ENCODE assay signal across 10 cellular contexts in the genomic region with DNA sequence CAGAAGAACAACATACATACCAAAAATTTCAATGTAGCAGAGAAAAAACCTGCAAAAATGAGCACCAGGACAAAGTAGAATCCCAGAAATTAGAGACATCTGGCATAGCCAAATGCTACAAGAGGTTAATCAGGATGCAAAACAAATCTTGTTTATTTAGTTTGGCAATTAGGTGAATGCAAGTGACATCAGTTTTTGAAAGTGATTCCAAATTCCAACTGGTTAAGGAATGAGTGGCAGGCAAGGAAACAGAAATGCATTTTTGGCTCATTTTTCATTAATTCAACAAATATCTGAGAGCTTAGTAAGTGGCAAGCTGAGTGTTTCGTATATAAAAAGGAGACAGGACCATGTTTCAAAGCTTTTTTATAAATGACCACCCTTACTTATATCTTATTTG. TPM values are rescaled to one million over a fixed set of nuclear protein-coding genes. Genes with fewer than 3 reads are reported as not detected.
DNase-seq lines count a peak whose midpoint lies in the region; ATAC-seq and TF ChIP-seq lines count a peak whose summit lies in the region.
"Had no signal": no experiment of that assay in that cellular context is flagged by ENCODE, and none has a peak within 500 bp of the region (broad histone marks: within the 10 kb centered on the region; RNA-seq: fewer than 3 reads in every experiment).

No MANE protein-coding gene starts in this region.

- H2AFZ ChIP-seq in mammary epithelial cell (ENCODE audit: low read depth, low read length) = no peak overlapping the region

- no peaks in the 10 kb centered on the region for H3K27me3 ChIP-seq in mammary epithelial cell (ENCODE audit: insufficient read depth, low read length)

- dilution Hi-C loops in mammary epithelial cell (cut with HindIII; ENCODE audit: low sequenced_read_pairs) = no loop called here

- peaks cover 99% of the 10 kb centered on the region for H3K79me2 ChIP-seq in mammary epithelial cell (ENCODE audit: insufficient read depth, low read length)

- CTCF ChIA-PET in HEK293 (lab: Yijun Ruan, JAX) (interaction anchor here (0.8 to 1.1 kb wide), 2 partner anchors 8 to 9 kb away, joined by 4 read pairs; no protein-coding TSS in a partner anchor), mammary epithelial cell (lab: Charles Lee; ENCODE audit: low non-redundant PET) (no interaction called here)
- CTCF ChIA-PET in activated CD8-positive, alpha-beta memory T cell treated with anti-CD3 and anti-CD28 coated beads, Interleukin-2, amount 10 ng/mL, durations not matched to agents 7 days and 5 days (lab: Charles Lee) = no interaction called here

- no peaks in the 10 kb centered on the region for H3K9me3 Mint-ChIP-seq in memory B cell
- no peaks in the 10 kb centered on the region for H3K9me3 Mint-ChIP-seq in activated CD8-positive, alpha-beta memory T cell treated with anti-CD3 and anti-CD28 coated beads, Interleukin-2, amount 10 ng/mL, durations not matched to agents 7 days and 5 days (ENCODE audit: low read depth)

- 100% methylated on average over 1 of the region's 1 CpG for WGBS in mammary epithelial cell (ENCODE audit: low coverage, missing lambda C conversion rate)

- H3K36me3 ChIP-seq in HEK293 (ENCODE audit: control insufficient read depth in 2 of 2, insufficient read depth in 1 of 2, low read length in 2 of 2) = peaks cover 0 to 4% of the 10 kb centered on the region in 2 experiments; a peak in 1 of 3 replicates
- no peaks in the 10 kb centered on the region for H3K36me3 ChIP-seq in mammary epithelial cell (ENCODE audit: insufficient read depth, low read length)

- no peak overlapping the region for H3K4me2 ChIP-seq in mammary epithelial cell (ENCODE audit: insufficient read depth, low read depth, low read length)

- no peak for TF ChIP-seq CTCF in AG09309 (IDR thresholded peaks at IDR 0.05; ENCODE audit: control insufficient read depth, insufficient read depth, low read depth, low read length, missing control alignments)
- no peak for TF ChIP-seq CTCF in HEK293 (tag by site-specific recombination; IDR thresholded peaks at IDR 0.05)
- TF ChIP-seq CTCF in mammary epithelial cell (conservative IDR thresholded peaks at IDR 0.05 in 1 of 2, IDR thresholded peaks at IDR 0.05 in 1 of 2; ENCODE audit: extremely low read depth in 1 of 2, insufficient read depth in 1 of 2, low read depth in 1 of 2, low read length in 2 of 2) = no peak

- H3K9ac ChIP-seq in mammary epithelial cell (ENCODE audit: insufficient read depth, low read length) = no peak overlapping the region

- no peak for ATAC-seq in memory B cell (ENCODE audit: low read depth)
- ATAC-seq in activated CD8-positive, alpha-beta memory T cell treated with anti-CD3 and anti-CD28 coated beads, Interleukin-2, amount 10 ng/mL, durations not matched to agents 7 days and 5 days = no peak

- in situ Hi-C loops in mammary epithelial cell (cut with MboI; ENCODE audit: low sequenced_read_pairs in 2 of 2) = no loop called here

- no TSS peak for BruUV-seq in mammary epithelial cell (replicated peaks; lab: Mats Ljungman, UMichigan)

- intact Hi-C loops in mammary epithelial cell (cut with micrococcal nuclease) = no loop called here

- H3K4me3 Mint-ChIP-seq in memory B cell = no peak overlapping the region
- no peak overlapping the region for H3K4me3 Mint-ChIP-seq in activated CD8-positive, alpha-beta memory T cell treated with anti-CD3 and anti-CD28 coated beads, Interleukin-2, amount 10 ng/mL, durations not matched to agents 7 days and 5 days

- H3K9me3 ChIP-seq in HEK293 (ENCODE audit: control insufficient read depth, insufficient read depth, low read depth, low read length) = no peaks in the 10 kb centered on the region
- no peaks in the 10 kb centered on the region for H3K9me3 ChIP-seq in mammary epithelial cell (replicated peaks; ENCODE audit: insufficient read depth, low read length)

- POLR2A ChIA-PET in HEK293 (lab: Yijun Ruan, JAX) = no interaction called here

- H3K27ac ChIP-seq in HEK293 (ENCODE audit: extremely low read depth, low read depth, low read length) (no peak overlapping the region), mammary epithelial cell (ENCODE audit: insufficient read depth, low read depth, low read length) (no peak overlapping the region)

- peak overlapping the region; percentile 19 for H3K27ac Mint-ChIP-seq in memory B cell
- H3K27ac Mint-ChIP-seq in activated CD8-positive, alpha-beta memory T cell treated with anti-CD3 and anti-CD28 coated beads, Interleukin-2, amount 10 ng/mL, durations not matched to agents 7 days and 5 days = no peak overlapping the region

- H3K4me3 ChIP-seq in AG09309 (ENCODE audit: control insufficient read depth, low read depth, low read length) (no peak overlapping the region), HEK293 (ENCODE audit: low read depth, low read length) (no peak overlapping the region), mammary epithelial cell (replicated peaks in 1 of 3; ENCODE audit: insufficient read depth in 1 of 3, low read depth in 2 of 3, low read length in 3 of 3) (no peak overlapping the region)

- H3K4me1 ChIP-seq in HEK293 (ENCODE audit: control insufficient read depth, insufficient read depth, low read length) (peaks cover 18% of the 10 kb centered on the region; the same call in 1 of the 2 replicates), mammary epithelial cell (ENCODE audit: insufficient read depth, low read length) (peaks cover 4% of the 10 kb centered on the region)

- peaks cover 6% of the 10 kb centered on the region for H3K36me3 Mint-ChIP-seq in memory B cell
- peaks cover 2% of the 10 kb centered on the region for H3K36me3 Mint-ChIP-seq in activated CD8-positive, alpha-beta memory T cell treated with anti-CD3 and anti-CD28 coated beads, Interleukin-2, amount 10 ng/mL, durations not matched to agents 7 days and 5 days

- DNase-seq in AG09309 (ENCODE audit: low read depth) = peak; percentile 23
- peak; percentile 78 for DNase-seq in astrocyte of the hippocampus (ENCODE audit: low read depth, low spot score)
- no peak for DNase-seq in memory B cell (ENCODE audit: low spot score in 2 of 2)
- no peak for DNase-seq in occipital lobe (lab: John Stamatoyannopoulos, UW)
- no peak for DNase-seq in activated CD8-positive, alpha-beta memory T cell treated with anti-CD3 and anti-CD28 coated beads, Interleukin-2, amount 10 ng/mL, durations not matched to agents 7 days and 5 days
- no peak for DNase-seq in activated CD8-positive, alpha-beta memory T cell treated with anti-CD3 and anti-CD28 coated beads, Interleukin-2, amount 50 U/mL, for 48 hours
- DNase-seq in mammary epithelial cell = no peak
- DNase-seq: NCI-H526; stimulated activated naive CD4-positive, alpha-beta T cell treated with Interleukin-2 at 50 U/mL for 16 hours had no signal

- H3K27me3 Mint-ChIP-seq in memory B cell = no peaks in the 10 kb centered on the region
- no peaks in the 10 kb centered on the region for H3K27me3 Mint-ChIP-seq in activated CD8-positive, alpha-beta memory T cell treated with anti-CD3 and anti-CD28 coated beads, Interleukin-2, amount 10 ng/mL, durations not matched to agents 7 days and 5 days

- peaks cover 5% of the 10 kb centered on the region for H4K20me1 ChIP-seq in mammary epithelial cell (ENCODE audit: insufficient read depth, low read length)

- peaks cover 46% of the 10 kb centered on the region for H3K4me1 Mint-ChIP-seq in memory B cell
- peaks cover 35% of the 10 kb centered on the region for H3K4me1 Mint-ChIP-seq in activated CD8-positive, alpha-beta memory T cell treated with anti-CD3 and anti-CD28 coated beads, Interleukin-2, amount 10 ng/mL, durations not matched to agents 7 days and 5 days

TF ChIP-seq in HEK293, 187 proteins besides CTCF, POLR2A, EP300 and RAD21:
- TF ChIP-seq ZNF146 (tag by site-specific recombination; IDR thresholded peaks at IDR 0.05) = no peak
- 0 out of 2 replicates have a peak, but pooled peaks have one; percentile 13 for TF ChIP-seq ZNF184 (tag by site-specific recombination; IDR thresholded peaks at IDR 0.05)
- no peak for TF ChIP-seq KLF8 (tag by site-specific recombination; IDR thresholded peaks at IDR 0.05)
- no peak for TF ChIP-seq ZNF510 (tag by site-specific recombination; IDR thresholded peaks at IDR 0.05; ENCODE audit: insufficient replicate concordance)
- TF ChIP-seq, protein P1, sequence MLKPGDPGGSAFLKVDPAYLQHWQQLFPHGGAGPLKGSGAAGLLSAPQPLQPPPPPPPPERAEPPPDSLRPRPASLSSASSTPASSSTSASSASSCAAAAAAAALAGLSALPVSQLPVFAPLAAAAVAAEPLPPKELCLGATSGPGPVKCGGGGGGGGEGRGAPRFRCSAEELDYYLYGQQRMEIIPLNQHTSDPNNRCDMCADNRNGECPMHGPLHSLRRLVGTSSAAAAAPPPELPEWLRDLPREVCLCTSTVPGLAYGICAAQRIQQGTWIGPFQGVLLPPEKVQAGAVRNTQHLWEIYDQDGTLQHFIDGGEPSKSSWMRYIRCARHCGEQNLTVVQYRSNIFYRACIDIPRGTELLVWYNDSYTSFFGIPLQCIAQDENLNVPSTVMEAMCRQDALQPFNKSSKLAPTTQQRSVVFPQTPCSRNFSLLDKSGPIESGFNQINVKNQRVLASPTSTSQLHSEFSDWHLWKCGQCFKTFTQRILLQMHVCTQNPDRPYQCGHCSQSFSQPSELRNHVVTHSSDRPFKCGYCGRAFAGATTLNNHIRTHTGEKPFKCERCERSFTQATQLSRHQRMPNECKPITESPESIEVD (tag by site-specific recombination; IDR thresholded peaks at IDR 0.05) = peak; percentile 57; the same call in 1 of the 2 replicates

RNA-seq across cellular contexts. Expression of a gene that starts 21.3 kb away (rescaled TPM):
- total RNA-seq in occipital lobe (5.5 TPM), mammary epithelial cell (10 to 100 TPM in 1 of 2 donors, 1 to 10 TPM in 1; 9.5 to 34.8 TPM)
- 10 to 100 TPM; 52.0 to 53.9 TPM for total RNA-seq in activated CD8-positive, alpha-beta memory T cell treated with anti-CD3 and anti-CD28 coated beads, Interleukin-2, amount 10 ng/mL, durations not matched to agents 7 days and 5 days
- 9.6 TPM for polyA plus RNA-seq in mammary epithelial cell
- polyA minus RNA-seq in mammary epithelial cell = 29.8 TPM

RNA-seq across cellular contexts. Expression of a gene that starts 51.1 kb away (rescaled TPM):
- total RNA-seq in occipital lobe (78.0 TPM), mammary epithelial cell (100 to 1,000 TPM; 104 to 184 TPM)
- 100 to 1,000 TPM; 190 to 265 TPM for total RNA-seq in activated CD8-positive, alpha-beta memory T cell treated with anti-CD3 and anti-CD28 coated beads, Interleukin-2, amount 10 ng/mL, durations not matched to agents 7 days and 5 days
- polyA plus RNA-seq in mammary epithelial cell = 415 TPM
- 171 TPM for polyA minus RNA-seq in mammary epithelial cell

Comparison
In these comparisons a context has a peak if more than half of its experiments do, and no peak if none do; other contexts are left out.
1. DNase-seq: peak in AG09309 (single experiment) and astrocyte of the hippocampus (single experiment); none in memory B cell (0 of 2), occipital lobe (single experiment), activated CD8-positive, alpha-beta memory T cell treated with anti-CD3 and anti-CD28 coated beads, Interleukin-2, amount 10 ng/mL, durations not matched to agents 7 days and 5 days (single experiment), activated CD8-positive, alpha-beta memory T cell treated with anti-CD3 and anti-CD28 coated beads, Interleukin-2, amount 50 U/mL, for 48 hours (single experiment) and mammary epithelial cell (single experiment).